ENCODE assay signal across 11 cellular contexts in genomic region chr6:35581633-35582032, GRCh38.
DNase-seq lines count a peak whose midpoint lies in the region; ATAC-seq and TF ChIP-seq lines count a peak whose summit lies in the region.
"Had no signal": no experiment of that assay in that cellular context is flagged by ENCODE, and none has a peak within 500 bp of the region (broad histone marks: within the 10 kb centered on the region; RNA-seq: fewer than 3 reads in every experiment).

No MANE protein-coding gene starts in this region.

- no peak overlapping the region for H3K4me3 ChIP-seq in KMS-11 (IDR thresholded peaks at IDR 0.05; ENCODE audit: insufficient read depth, low read depth, low read length)
- H3K4me3 ChIP-seq in naive thymus-derived CD4-positive, alpha-beta T cell (ENCODE audit: low read length) = no peak overlapping the region
- H3K4me3 ChIP-seq: SK-N-MC had no signal

- TF ChIP-seq CTCF in KMS-11 (conservative IDR thresholded peaks at IDR 0.05; ENCODE audit: low read depth, low read length) (no peak), WTC11 (IDR thresholded peaks at IDR 0.05) (no peak), CD14-positive monocyte (IDR thresholded peaks at IDR 0.05) (no peak)

- H3K36me3 Mint-ChIP-seq in activated CD4-positive, alpha-beta T cell treated with anti-CD3 and anti-CD28 coated beads, Interleukin-2, amount 10 ng/mL, durations not matched to agents 7 days and 5 days (ENCODE audit: low read depth) = peaks cover 36% of the 10 kb centered on the region
- H3K36me3 Mint-ChIP-seq in WTC11 (peaks cover 5% of the 10 kb centered on the region; the same call in 1 of the 2 replicates), CD14-positive monocyte (peaks cover 60 to 78% of the 10 kb centered on the region in 2 donors)
- peaks cover 6 to 57% (median 30%) of the 10 kb centered on the region in 5 donors for H3K36me3 Mint-ChIP-seq in naive thymus-derived CD4-positive, alpha-beta T cell

- no peaks in the 10 kb centered on the region for H3K27me3 Mint-ChIP-seq in activated CD4-positive, alpha-beta T cell treated with anti-CD3 and anti-CD28 coated beads, Interleukin-2, amount 10 ng/mL, durations not matched to agents 7 days and 5 days
- no peaks in the 10 kb centered on the region for H3K27me3 Mint-ChIP-seq in WTC11 (ENCODE audit: low read depth)
- H3K27me3 Mint-ChIP-seq in naive thymus-derived CD4-positive, alpha-beta T cell = no peaks in the 10 kb centered on the region
- no peaks in the 10 kb centered on the region for H3K27me3 Mint-ChIP-seq in CD14-positive monocyte (ENCODE audit: low read depth in 3 of 3)

- H3K36me3 ChIP-seq in KMS-11 (ENCODE audit: insufficient read depth) = 0 out of 2 replicates have a peak, but pooled peaks cover 3% of the 10 kb centered on the region
- peaks cover 5 to 49% (median 10%) of the 10 kb centered on the region in 3 experiments for H3K36me3 ChIP-seq in naive thymus-derived CD4-positive, alpha-beta T cell (ENCODE audit: control insufficient read depth in 2 of 3, insufficient read depth in 3 of 3, low read length in 3 of 3)

- H3K27ac ChIP-seq in KMS-11 = peak overlapping the region; percentile 32; the same call in 1 of the 2 replicates
- peak overlapping the region; percentile 38 for H3K27ac ChIP-seq in naive thymus-derived CD4-positive, alpha-beta T cell (ENCODE audit: low read depth, low read length)
- H3K27ac ChIP-seq: SK-N-MC had no signal

- H3K4me2 ChIP-seq in KMS-11 = peak overlapping the region; percentile 31; the same call in 1 of the 2 replicates

- CTCF ChIA-PET in activated CD4-positive, alpha-beta T cell treated with anti-CD3 and anti-CD28 coated beads, Interleukin-2, amount 10 ng/mL, durations not matched to agents 7 days and 5 days (lab: Charles Lee) = interaction anchor here (0.7 to 1.5 kb wide), 2 partner anchors 27 to 29 kb away, joined by 4 to 6 read pairs; no protein-coding TSS in a partner anchor
- CTCF ChIA-PET in WTC11 (lab: Charles Lee) = interaction anchor here (1.0 to 2.1 kb wide), 4 partner anchors 40 to 176 kb away, joined by 3 to 11 read pairs (median 4); no protein-coding TSS in a partner anchor
- CTCF ChIA-PET in naive thymus-derived CD4-positive, alpha-beta T cell (lab: Charles Lee) = interaction anchor here (0.6 to 13.8 kb wide), 6 partner anchors 10 to 177 kb away, joined by 3 to 364 read pairs (median 6); partner anchors contain the start of gene ARMC12

- no peaks in the 10 kb centered on the region for H3K27me3 ChIP-seq in KMS-11 (ENCODE audit: insufficient read depth, low read depth)
- H3K27me3 ChIP-seq in naive thymus-derived CD4-positive, alpha-beta T cell (ENCODE audit: control insufficient read depth in 2 of 2, insufficient read depth in 2 of 2, low read length in 2 of 2) = no peaks in the 10 kb centered on the region

- H3K4me1 Mint-ChIP-seq in activated CD4-positive, alpha-beta T cell treated with anti-CD3 and anti-CD28 coated beads, Interleukin-2, amount 10 ng/mL, durations not matched to agents 7 days and 5 days = peaks cover 44% of the 10 kb centered on the region
- H3K4me1 Mint-ChIP-seq in WTC11 (peaks cover 4% of the 10 kb centered on the region; the same call in 1 of the 2 replicates), CD14-positive monocyte (peaks cover 14% of the 10 kb centered on the region)
- peaks cover 21 to 73% (median 58%) of the 10 kb centered on the region in 7 donors for H3K4me1 Mint-ChIP-seq in naive thymus-derived CD4-positive, alpha-beta T cell

- no peak for DNase-seq in activated CD4-positive, alpha-beta T cell treated with anti-CD3 and anti-CD28 coated beads, Interleukin-2, amount 10 ng/mL, durations not matched to agents 7 days and 5 days
- DNase-seq in activated CD4-positive, alpha-beta T cell treated with anti-CD3 and anti-CD28 coated beads, Interleukin-2, amount 50 U/mL, for 4 hours = no peak
- DNase-seq in WTC11 (ENCODE audit: low spot score) = no peak
- no peak for DNase-seq in naive thymus-derived CD4-positive, alpha-beta T cell
- DNase-seq in putamen (ENCODE audit: low spot score) = no peak
- no peak for DNase-seq in CD14-positive monocyte (ENCODE audit: low spot score)
- DNase-seq: cortex of kidney had no signal

- H3K9me3 ChIP-seq in naive thymus-derived CD4-positive, alpha-beta T cell (ENCODE audit: control insufficient read depth in 2 of 3, low read length in 3 of 3) = no peaks in the 10 kb centered on the region

- H3K9me3 Mint-ChIP-seq in activated CD4-positive, alpha-beta T cell treated with anti-CD3 and anti-CD28 coated beads, Interleukin-2, amount 10 ng/mL, durations not matched to agents 7 days and 5 days = no peaks in the 10 kb centered on the region
- H3K9me3 Mint-ChIP-seq in WTC11 = no peaks in the 10 kb centered on the region
- no peaks in the 10 kb centered on the region for H3K9me3 Mint-ChIP-seq in naive thymus-derived CD4-positive, alpha-beta T cell
- H3K9me3 Mint-ChIP-seq in CD14-positive monocyte = no peaks in the 10 kb centered on the region

- intact Hi-C loops in naive thymus-derived CD4-positive, alpha-beta T cell (cut with micrococcal nuclease) = no loop called here
- intact Hi-C loops in CD14-positive monocyte (cut with micrococcal nuclease) = loop anchor here (2.0 to 10.0 kb wide), 2 partner anchors 103 to 155 kb away; partner anchors contain the start of genes ARMC12 (in 1 of the 2) and FKBP5 (in 1 of the 2)

- H3K27ac Mint-ChIP-seq in activated CD4-positive, alpha-beta T cell treated with anti-CD3 and anti-CD28 coated beads, Interleukin-2, amount 10 ng/mL, durations not matched to agents 7 days and 5 days = peak overlapping the region; percentile 69
- H3K27ac Mint-ChIP-seq in WTC11 = peak overlapping the region; percentile 19; the same call in 1 of the 2 replicates
- peak overlapping the region; percentile 60 to 94 (median 87) for H3K27ac Mint-ChIP-seq in naive thymus-derived CD4-positive, alpha-beta T cell
- H3K27ac Mint-ChIP-seq in CD14-positive monocyte = peak overlapping the region in 2 of 7 donors; percentile 8 to 79

- peaks cover 49% of the 10 kb centered on the region for H3K4me1 ChIP-seq in KMS-11 (ENCODE audit: low read depth, poor library complexity, severe bottlenecking)
- peaks cover 7 to 37% of the 10 kb centered on the region in 2 donors for H3K4me1 ChIP-seq in naive thymus-derived CD4-positive, alpha-beta T cell (ENCODE audit: control insufficient read depth in 2 of 2, insufficient read depth in 2 of 2, low read length in 2 of 2)

- POLR2A ChIA-PET in activated CD4-positive, alpha-beta T cell treated with anti-CD3 and anti-CD28 coated beads, Interleukin-2, amount 10 ng/mL, durations not matched to agents 7 days and 5 days (lab: Charles Lee) = interaction anchor here (0.5 kb wide), 1 partner anchor 10 kb away, joined by 3 read pairs; no protein-coding TSS in a partner anchor
- POLR2A ChIA-PET in WTC11 (lab: Charles Lee) = no interaction called here
- POLR2A ChIA-PET in naive thymus-derived CD4-positive, alpha-beta T cell (lab: Charles Lee) = interaction anchor here (0.6 to 18.6 kb wide), 6 partner anchors 23 to 154 kb away, joined by 3 to 426 read pairs (median 6); no protein-coding TSS in a partner anchor

- H4K20me1 ChIP-seq in KMS-11 (ENCODE audit: insufficient read depth) = no peaks in the 10 kb centered on the region

- H3K9ac ChIP-seq in KMS-11 = no peak overlapping the region

- H3K79me2 ChIP-seq in KMS-11 (ENCODE audit: insufficient read depth, low read depth) = no peaks in the 10 kb centered on the region

- ATAC-seq in WTC11 (no peak), HG03521 (IDR thresholded peaks at IDR 0.05; ENCODE audit: unreplicated experiment) (no peak)
- ATAC-seq in naive thymus-derived CD4-positive, alpha-beta T cell = no peak
- ATAC-seq: HCT116 had no signal

- no peak overlapping the region for H2AFZ ChIP-seq in KMS-11 (ENCODE audit: low read depth)

- no peak overlapping the region for H3K4me3 Mint-ChIP-seq in activated CD4-positive, alpha-beta T cell treated with anti-CD3 and anti-CD28 coated beads, Interleukin-2, amount 10 ng/mL, durations not matched to agents 7 days and 5 days
- H3K4me3 Mint-ChIP-seq in WTC11 = no peak overlapping the region
- H3K4me3 Mint-ChIP-seq in naive thymus-derived CD4-positive, alpha-beta T cell = peak overlapping the region in 3 of 10 donors; percentile 6 to 19 (median 10)
- H3K4me3 Mint-ChIP-seq in CD14-positive monocyte = no peak overlapping the region

TF ChIP-seq in WTC11, 78 proteins besides CTCF, POLR2A, EP300 and RAD21 (continues in another document):
- TF ChIP-seq JUN (CRISPR knock-in tag; IDR thresholded peaks at IDR 0.05) = no peak
- TF ChIP-seq ZNF532 (CRISPR knock-in tag; IDR thresholded peaks at IDR 0.05; ENCODE audit: borderline replicate concordance) = no peak
- no peak for TF ChIP-seq NR3C1 (CRISPR knock-in tag; conservative IDR thresholded peaks at IDR 0.05; ENCODE audit: low read depth)

Comparison
In these comparisons a context has a peak if more than half of its experiments do, and no peak if none do; other contexts are left out.
1. intact Hi-C loops: an anchor here in CD14-positive monocyte (2.0 to 10.0 kb wide); none called in naive thymus-derived CD4-positive, alpha-beta T cell.